Comparison of ENCODE assay signal across 8 cellular contexts in genomic region chr10:101780818-101781654, GRCh38. TPM values are rescaled to one million over a fixed set of nuclear protein-coding genes. Genes with fewer than 3 reads are reported as not detected.
DNase-seq lines count a peak whose midpoint lies in the region; ATAC-seq and TF ChIP-seq lines count a peak whose summit lies in the region.

No MANE protein-coding gene starts in this region.

- in situ Hi-C loops in HAP-1 (cut with MboI; ENCODE audit: low sequenced_read_pairs), result loop anchor here (5.0 kb wide), 2 partner anchors 174 to 569 kb away; no protein-coding TSS in a partner anchor

- no peak overlapping the region for H3K27ac ChIP-seq in CD8-positive, alpha-beta T cell (ENCODE audit: low read depth, low read length)
- no peak overlapping the region for H3K27ac ChIP-seq in naive thymus-derived CD4-positive, alpha-beta T cell (ENCODE audit: low read depth, low read length)

- no peaks in the 10 kb centered on the region for H3K9me3 Mint-ChIP-seq in CD8-positive, alpha-beta T cell
- no peaks in the 10 kb centered on the region for H3K9me3 Mint-ChIP-seq in activated CD8-positive, alpha-beta memory T cell treated with anti-CD3 and anti-CD28 coated beads, Interleukin-2, amount 10 ng/mL, durations not matched to agents 7 days and 5 days (ENCODE audit: low read depth)
- H3K9me3 Mint-ChIP-seq in naive thymus-derived CD4-positive, alpha-beta T cell, result no peaks in the 10 kb centered on the region
- no peaks in the 10 kb centered on the region for H3K9me3 Mint-ChIP-seq in stimulated activated naive B cell treated with anti-CD40 and anti-IgM and Interleukin-4, amounts not matched to agents 10 μg/mL and 1 μg/mL and 100 μg/mL, for 72 hours

- TF ChIP-seq CTCF in CD8-positive, alpha-beta T cell (IDR thresholded peaks at IDR 0.05), result peak; percentile 89

- ATAC-seq in CD8-positive, alpha-beta T cell, result peak; percentile 66
- ATAC-seq in activated CD8-positive, alpha-beta memory T cell treated with anti-CD3 and anti-CD28 coated beads, Interleukin-2, amount 10 ng/mL, durations not matched to agents 7 days and 5 days, result peak; percentile 54
- ATAC-seq in naive thymus-derived CD4-positive, alpha-beta T cell, result peak; percentile 74
- peak; percentile 52 to 62 for ATAC-seq in stimulated activated naive B cell treated with anti-CD40 and anti-IgM and Interleukin-4, amounts not matched to agents 10 μg/mL and 1 μg/mL and 100 μg/mL, for 72 hours (replicated peaks)
- ATAC-seq in HG03196 (IDR thresholded peaks at IDR 0.05; ENCODE audit: unreplicated experiment), result no peak

- no peaks in the 10 kb centered on the region for H3K9me3 ChIP-seq in CD8-positive, alpha-beta T cell (ENCODE audit: low read length)
- H3K9me3 ChIP-seq in HAP-1, result no peaks in the 10 kb centered on the region
- H3K9me3 ChIP-seq in naive thymus-derived CD4-positive, alpha-beta T cell (ENCODE audit: control insufficient read depth in 2 of 3, low read length in 3 of 3), result no peaks in the 10 kb centered on the region

- H3K4me3 ChIP-seq in CD8-positive, alpha-beta T cell (ENCODE audit: low read depth, low read length), result no peak overlapping the region
- H3K4me3 ChIP-seq in HAP-1, result no peak overlapping the region
- H3K4me3 ChIP-seq in naive thymus-derived CD4-positive, alpha-beta T cell (ENCODE audit: low read length), result no peak overlapping the region

- intact Hi-C loops in CD8-positive, alpha-beta T cell (cut with DNase I, micrococcal nuclease), result loop anchor here (1.0 to 10.0 kb wide), 14 partner anchors 51 to 619 kb away; partner anchors contain the start of genes BTRC (in 2 of the 2), DPCD (in 1 of the 2), KCNIP2 (in 1 of the 2) and POLL (in 1 of the 2)
- intact Hi-C loops in naive thymus-derived CD4-positive, alpha-beta T cell (cut with micrococcal nuclease), result loop anchor here (1.0 to 5.0 kb wide), 11 partner anchors 51 to 620 kb away; partner anchors contain the start of genes FBXW4 (in 1 of the 2) and KCNIP2 (in 1 of the 2)

- peak; percentile 34 to 76 (median 72) for DNase-seq in CD8-positive, alpha-beta T cell
- DNase-seq in HAP-1 (ENCODE audit: low spot score in 2 of 2) (peak; percentile 75 to 86), NCI-H82 treated with DMSO at 0.1 percent for 48 hours (lab: John Stamatoyannopoulos, UW; ENCODE audit: unreplicated experiment) (peak; percentile 23), epidermal melanocyte (ENCODE audit: insufficient read length, low spot score) (peak; percentile 89)
- peak; percentile 79 for DNase-seq in activated CD8-positive, alpha-beta memory T cell treated with anti-CD3 and anti-CD28 coated beads, Interleukin-2, amount 10 ng/mL, durations not matched to agents 7 days and 5 days
- peak; percentile 54 to 79 (median 70) for DNase-seq in naive thymus-derived CD4-positive, alpha-beta T cell
- DNase-seq in stimulated activated naive B cell treated with anti-CD40 and anti-IgM and Interleukin-4, amounts not matched to agents 10 μg/mL and 1 μg/mL and 100 μg/mL, for 72 hours, result peak; percentile 61

- peaks cover 21% of the 10 kb centered on the region for H3K27me3 Mint-ChIP-seq in CD8-positive, alpha-beta T cell (ENCODE audit: low read depth)
- peaks cover 26% of the 10 kb centered on the region for H3K27me3 Mint-ChIP-seq in activated CD8-positive, alpha-beta memory T cell treated with anti-CD3 and anti-CD28 coated beads, Interleukin-2, amount 10 ng/mL, durations not matched to agents 7 days and 5 days
- peaks cover 18 to 33% (median 26%) of the 10 kb centered on the region in 5 donors for H3K27me3 Mint-ChIP-seq in naive thymus-derived CD4-positive, alpha-beta T cell
- H3K27me3 Mint-ChIP-seq in stimulated activated naive B cell treated with anti-CD40 and anti-IgM and Interleukin-4, amounts not matched to agents 10 μg/mL and 1 μg/mL and 100 μg/mL, for 72 hours, result peaks cover 26 to 28% of the 10 kb centered on the region in 2 donors

- peaks cover 27% of the 10 kb centered on the region for H3K27me3 ChIP-seq in CD8-positive, alpha-beta T cell (ENCODE audit: insufficient read depth, low read length)
- no peaks in the 10 kb centered on the region for H3K27me3 ChIP-seq in HAP-1 (ENCODE audit: low read depth)
- H3K27me3 ChIP-seq in naive thymus-derived CD4-positive, alpha-beta T cell (ENCODE audit: control insufficient read depth in 2 of 2, insufficient read depth in 2 of 2, low read length in 2 of 2), result peaks cover 3 to 23% of the 10 kb centered on the region in 2 donors

- peaks cover 5% of the 10 kb centered on the region for H3K36me3 ChIP-seq in CD8-positive, alpha-beta T cell (ENCODE audit: insufficient read depth, low read length)
- H3K36me3 ChIP-seq in HAP-1 (replicated peaks), result peaks cover 23% of the 10 kb centered on the region
- peaks cover 6 to 12% (median 9%) of the 10 kb centered on the region in 3 experiments for H3K36me3 ChIP-seq in naive thymus-derived CD4-positive, alpha-beta T cell (ENCODE audit: control insufficient read depth in 2 of 3, insufficient read depth in 3 of 3, low read length in 3 of 3)

- peak overlapping the region; percentile 60 for H3K4me3 Mint-ChIP-seq in CD8-positive, alpha-beta T cell
- H3K4me3 Mint-ChIP-seq in activated CD8-positive, alpha-beta memory T cell treated with anti-CD3 and anti-CD28 coated beads, Interleukin-2, amount 10 ng/mL, durations not matched to agents 7 days and 5 days, result no peak overlapping the region
- H3K4me3 Mint-ChIP-seq in naive thymus-derived CD4-positive, alpha-beta T cell, result peak overlapping the region; percentile 48 to 99 (median 72)
- H3K4me3 Mint-ChIP-seq in stimulated activated naive B cell treated with anti-CD40 and anti-IgM and Interleukin-4, amounts not matched to agents 10 μg/mL and 1 μg/mL and 100 μg/mL, for 72 hours, result peak overlapping the region; percentile 56 to 91

- CTCF ChIA-PET in CD8-positive, alpha-beta T cell (lab: Charles Lee), result interaction anchor here (0.6 to 4.3 kb wide), 37 partner anchors 9 to 897 kb away, joined by 3 to 28 read pairs (median 4); partner anchors contain the start of genes DPCD, OGA and POLL
- CTCF ChIA-PET in activated CD8-positive, alpha-beta memory T cell treated with anti-CD3 and anti-CD28 coated beads, Interleukin-2, amount 10 ng/mL, durations not matched to agents 7 days and 5 days (lab: Charles Lee), result interaction anchor here (0.6 to 9.0 kb wide), 45 partner anchors 9 to 1101 kb away, joined by 3 to 198 read pairs (median 4); partner anchors contain the start of genes DPCD, OGA and POLL
- CTCF ChIA-PET in naive thymus-derived CD4-positive, alpha-beta T cell (lab: Charles Lee), result interaction anchor here (0.6 to 4.0 kb wide), 11 partner anchors 16 to 571 kb away, joined by 3 to 15 read pairs (median 4); partner anchors contain the start of gene FBXW4

- H3K4me1 ChIP-seq in CD8-positive, alpha-beta T cell (ENCODE audit: insufficient read depth, low read length), result peaks cover 53% of the 10 kb centered on the region
- peaks cover 21% of the 10 kb centered on the region for H3K4me1 ChIP-seq in HAP-1
- H3K4me1 ChIP-seq in naive thymus-derived CD4-positive, alpha-beta T cell (ENCODE audit: control insufficient read depth in 2 of 2, insufficient read depth in 2 of 2, low read length in 2 of 2), result peaks cover 32 to 49% of the 10 kb centered on the region in 2 donors

- POLR2A ChIA-PET in CD8-positive, alpha-beta T cell (lab: Charles Lee), result interaction anchor here (1.2 to 1.8 kb wide), 2 partner anchors 37 to 566 kb away, joined by 3 to 8 read pairs; partner anchors contain the start of gene OGA
- POLR2A ChIA-PET in naive thymus-derived CD4-positive, alpha-beta T cell (lab: Charles Lee), result interaction anchor here (0.6 to 4.8 kb wide), 3 partner anchors 37 to 994 kb away, joined by 3 to 31 read pairs (median 8); partner anchors contain the start of gene OGA

- H3K4me1 Mint-ChIP-seq in CD8-positive, alpha-beta T cell (ENCODE audit: low read depth), result peaks cover 73% of the 10 kb centered on the region
- peaks cover 51% of the 10 kb centered on the region for H3K4me1 Mint-ChIP-seq in activated CD8-positive, alpha-beta memory T cell treated with anti-CD3 and anti-CD28 coated beads, Interleukin-2, amount 10 ng/mL, durations not matched to agents 7 days and 5 days
- peaks cover 41 to 73% (median 63%) of the 10 kb centered on the region in 7 donors for H3K4me1 Mint-ChIP-seq in naive thymus-derived CD4-positive, alpha-beta T cell
- peaks cover 53 to 86% of the 10 kb centered on the region in 2 donors for H3K4me1 Mint-ChIP-seq in stimulated activated naive B cell treated with anti-CD40 and anti-IgM and Interleukin-4, amounts not matched to agents 10 μg/mL and 1 μg/mL and 100 μg/mL, for 72 hours

- peaks cover 22% of the 10 kb centered on the region for H3K36me3 Mint-ChIP-seq in CD8-positive, alpha-beta T cell
- peaks cover 14% of the 10 kb centered on the region for H3K36me3 Mint-ChIP-seq in activated CD8-positive, alpha-beta memory T cell treated with anti-CD3 and anti-CD28 coated beads, Interleukin-2, amount 10 ng/mL, durations not matched to agents 7 days and 5 days
- H3K36me3 Mint-ChIP-seq in naive thymus-derived CD4-positive, alpha-beta T cell, result peaks cover 0 to 8% (median 3%) of the 10 kb centered on the region in 5 donors
- H3K36me3 Mint-ChIP-seq in stimulated activated naive B cell treated with anti-CD40 and anti-IgM and Interleukin-4, amounts not matched to agents 10 μg/mL and 1 μg/mL and 100 μg/mL, for 72 hours, result peaks cover 31 to 51% of the 10 kb centered on the region in 2 donors

- H3K27ac Mint-ChIP-seq in CD8-positive, alpha-beta T cell, result no peak overlapping the region
- H3K27ac Mint-ChIP-seq in activated CD8-positive, alpha-beta memory T cell treated with anti-CD3 and anti-CD28 coated beads, Interleukin-2, amount 10 ng/mL, durations not matched to agents 7 days and 5 days, result no peak overlapping the region
- peak overlapping the region in 5 of 9 donors; percentile 9 to 71 (median 26) for H3K27ac Mint-ChIP-seq in naive thymus-derived CD4-positive, alpha-beta T cell
- H3K27ac Mint-ChIP-seq in stimulated activated naive B cell treated with anti-CD40 and anti-IgM and Interleukin-4, amounts not matched to agents 10 μg/mL and 1 μg/mL and 100 μg/mL, for 72 hours, result no peak overlapping the region

RNA-seq across cellular contexts. Expression of gene NPM3, which starts 2.2 kb away (rescaled TPM):
- total RNA-seq in CD8-positive, alpha-beta T cell, result 10 to 100 TPM; 21.1 to 25.1 TPM
- 10 to 100 TPM; 46.1 to 75.4 TPM for total RNA-seq in activated CD8-positive, alpha-beta memory T cell treated with anti-CD3 and anti-CD28 coated beads, Interleukin-2, amount 10 ng/mL, durations not matched to agents 7 days and 5 days
- total RNA-seq in naive thymus-derived CD4-positive, alpha-beta T cell, result 10 to 100 TPM; 10.9 to 31.3 (median 16.2) TPM
- polyA plus RNA-seq in naive thymus-derived CD4-positive, alpha-beta T cell, result 10 to 100 TPM; 10.3 to 13.7 TPM

RNA-seq across cellular contexts. Expression of gene FGF8, which starts 5.1 kb away (rescaled TPM):
- total RNA-seq in CD8-positive, alpha-beta T cell, result not detected
- not detected for total RNA-seq in activated CD8-positive, alpha-beta memory T cell treated with anti-CD3 and anti-CD28 coated beads, Interleukin-2, amount 10 ng/mL, durations not matched to agents 7 days and 5 days
- total RNA-seq in naive thymus-derived CD4-positive, alpha-beta T cell, result not detected
- polyA plus RNA-seq in naive thymus-derived CD4-positive, alpha-beta T cell, result not detected

RNA-seq across cellular contexts. Expression of gene OGA, which starts 37.2 kb away (rescaled TPM):
- total RNA-seq in CD8-positive, alpha-beta T cell, result 100 to 1,000 TPM; 356 to 394 TPM
- 100 to 1,000 TPM; 120 to 139 TPM for total RNA-seq in activated CD8-positive, alpha-beta memory T cell treated with anti-CD3 and anti-CD28 coated beads, Interleukin-2, amount 10 ng/mL, durations not matched to agents 7 days and 5 days
- total RNA-seq in naive thymus-derived CD4-positive, alpha-beta T cell, result 100 to 1,000 TPM; 154 to 338 (median 321) TPM
- polyA plus RNA-seq in naive thymus-derived CD4-positive, alpha-beta T cell, result 10 to 100 TPM; 45.8 to 47.6 TPM

Comparison
In these comparisons a context has a peak if more than half of its experiments do, and no peak if none do; other contexts are left out.
1. DNase-seq: peak in every context shown above with its lines; median percentile 89 in epidermal melanocyte; 80 in HAP-1; 79 in activated CD8-positive, alpha-beta memory T cell treated with anti-CD3 and anti-CD28 coated beads, Interleukin-2, amount 10 ng/mL, durations not matched to agents 7 days and 5 days; 72 in CD8-positive, alpha-beta T cell; 70 in naive thymus-derived CD4-positive, alpha-beta T cell; 61 in stimulated activated naive B cell treated with anti-CD40 and anti-IgM and Interleukin-4, amounts not matched to agents 10 μg/mL and 1 μg/mL and 100 μg/mL, for 72 hours; 23 in NCI-H82 treated with DMSO at 0.1 percent for 48 hours.
2. H3K27ac Mint-ChIP-seq: peak in naive thymus-derived CD4-positive, alpha-beta T cell (5 of 9); none in CD8-positive, alpha-beta T cell (single experiment), activated CD8-positive, alpha-beta memory T cell treated with anti-CD3 and anti-CD28 coated beads, Interleukin-2, amount 10 ng/mL, durations not matched to agents 7 days and 5 days (single experiment) and stimulated activated naive B cell treated with anti-CD40 and anti-IgM and Interleukin-4, amounts not matched to agents 10 μg/mL and 1 μg/mL and 100 μg/mL, for 72 hours (single experiment).